In genomic region chr5:156707750-156708149, GRCh38 we compare ENCODE assay signal across 30 cellular contexts.
"Had no signal": no experiment of that assay in that cellular context is flagged by ENCODE, and none has a peak within 500 bp of the region (broad histone marks: within the 10 kb centered on the region; RNA-seq: fewer than 3 reads in every experiment).

No MANE protein-coding gene starts in this region.

- DNase-seq: naive B cell; naive thymus-derived CD8-positive, alpha-beta T cell; nephron progenitor cell; nucleus accumbens; pancreas; right lobe of liver; sigmoid colon; small intestine; spleen; stimulated activated CD4-positive, alpha-beta T cell treated with anti-CD3 and anti-CD28 coated beads, Interleukin-12 subunit alpha, Interleukin-12 subunit beta, amount 100 ng/mL, for 4 hours; stimulated activated CD4-positive, alpha-beta T cell treated with anti-CD3 and anti-CD28 coated beads, Interleukin-1b, Interleukin-23, amount 100 ng/mL, for 48 hours; stimulated activated CD4-positive, alpha-beta T cell treated with anti-CD3 and anti-CD28 coated beads, Interleukin-4, amount 100 ng/mL, for 1 hour; stimulated activated CD4-positive, alpha-beta T cell treated with anti-CD3 and anti-CD28 coated beads, Interleukin-4, amount 100 ng/mL, for 4 hours; stimulated activated CD8-positive, alpha-beta memory T cell treated with anti-CD3 and anti-CD28 coated beads, Interleukin-4, amount 100 ng/mL, for 48 hours; stimulated activated naive CD4-positive, alpha-beta T cell; stimulated activated naive CD8-positive, alpha-beta T cell treated with anti-CD3 and anti-CD28 coated beads, Interleukin-15, amount 100 ng/mL, for 72 hours; stimulated activated naive CD8-positive, alpha-beta T cell treated with anti-CD3 and anti-CD28 coated beads, Interleukin-15, Interleukin-2, amounts not matched to agents 100 U/mL and 50 U/mL, for 24 hours; substantia nigra; testis; tibial artery; transverse colon; upper lobe of right lung had no signal

- H3K27me3 Mint-ChIP-seq: type B pancreatic cell had no signal

- H3K4me1 Mint-ChIP-seq: naive B cell; neural crest cell; stimulated activated memory B cell treated with anti-CD40 and anti-IgM and Interleukin-4, amounts not matched to agents 10 μg/mL and 1 μg/mL and 100 μg/mL, for 72 hours; stimulated activated naive CD8-positive, alpha-beta T cell treated with anti-CD3 and anti-CD28 coated beads, Interleukin-15, amount 100 ng/mL, for 72 hours had no signal

- H3K4me1 ChIP-seq: pancreas, prostate gland, right lobe of liver, sigmoid colon, spleen, suprapubic skin, testis, tibial artery, transverse colon, upper lobe of right lung, vagina had no signal

- H3K9me3 ChIP-seq: neutrophil, pancreas, prostate gland, right lobe of liver, sigmoid colon, spleen, suprapubic skin, testis, tibial artery, transverse colon, upper lobe of right lung, vagina had no signal

- H3K36me3 Mint-ChIP-seq: naive B cell; naive thymus-derived CD8-positive, alpha-beta T cell; stimulated activated memory B cell treated with anti-CD40 and anti-IgM and Interleukin-4, amounts not matched to agents 10 μg/mL and 1 μg/mL and 100 μg/mL, for 72 hours; type B pancreatic cell had no signal

- H3K27ac ChIP-seq: neutrophil, pancreas, prostate gland, right lobe of liver, sigmoid colon, spleen, suprapubic skin, testis, tibial artery, transverse colon, upper lobe of right lung, vagina had no signal

- H3K36me3 ChIP-seq: neutrophil, pancreas, prostate gland, right lobe of liver, sigmoid colon, spleen, suprapubic skin, tibial artery, transverse colon, upper lobe of right lung, vagina had no signal

- H3K4me3 ChIP-seq: pancreas, prostate gland, right lobe of liver, sigmoid colon, spleen, suprapubic skin, testis, tibial artery, transverse colon, upper lobe of right lung, vagina had no signal

- H3K27ac Mint-ChIP-seq: naive B cell; naive thymus-derived CD8-positive, alpha-beta T cell; natural killer cell treated with Interleukin-12 subunit alpha and Interleukin-12 subunit beta and Interleukin-15 and Interleukin-18, amount 100 ng/mL, for 72 hours; nephron progenitor cell; stimulated activated memory B cell treated with anti-CD40 and anti-IgM and Interleukin-4, amounts not matched to agents 10 μg/mL and 1 μg/mL and 100 μg/mL, for 72 hours; stimulated activated naive CD8-positive, alpha-beta T cell treated with anti-CD3 and anti-CD28 coated beads, Interleukin-15, amount 100 ng/mL, for 72 hours; type B pancreatic cell had no signal

- H3K9me3 Mint-ChIP-seq: naive B cell; naive thymus-derived CD8-positive, alpha-beta T cell; natural killer cell treated with Interleukin-12 subunit alpha and Interleukin-12 subunit beta and Interleukin-15 and Interleukin-18, amount 100 ng/mL, for 72 hours; nephron progenitor cell; neural crest cell; stimulated activated memory B cell treated with anti-CD40 and anti-IgM and Interleukin-4, amounts not matched to agents 10 μg/mL and 1 μg/mL and 100 μg/mL, for 72 hours; type B pancreatic cell had no signal

- ATAC-seq: naive thymus-derived CD8-positive, alpha-beta T cell; natural killer cell treated with Interleukin-12 subunit alpha and Interleukin-12 subunit beta and Interleukin-15 and Interleukin-18, amount 100 ng/mL, for 72 hours; pancreas; right lobe of liver; stimulated activated memory B cell treated with anti-CD40 and anti-IgM and Interleukin-4, amounts not matched to agents 10 μg/mL and 1 μg/mL and 100 μg/mL, for 72 hours; stimulated activated naive CD8-positive, alpha-beta T cell treated with anti-CD3 and anti-CD28 coated beads, Interleukin-15, amount 100 ng/mL, for 72 hours; stimulated activated naive CD8-positive, alpha-beta T cell treated with anti-CD3 and anti-CD28 coated beads, Interleukin-15, Interleukin-2, amounts not matched to agents 100 U/mL and 50 U/mL, for 24 hours; upper lobe of right lung had no signal

- H3K4me3 Mint-ChIP-seq: naive B cell; naive thymus-derived CD8-positive, alpha-beta T cell; natural killer cell treated with Interleukin-12 subunit alpha and Interleukin-12 subunit beta and Interleukin-15 and Interleukin-18, amount 100 ng/mL, for 72 hours; nephron progenitor cell; neural crest cell; stimulated activated memory B cell treated with anti-CD40 and anti-IgM and Interleukin-4, amounts not matched to agents 10 μg/mL and 1 μg/mL and 100 μg/mL, for 72 hours; stimulated activated naive CD8-positive, alpha-beta T cell treated with anti-CD3 and anti-CD28 coated beads, Interleukin-15, amount 100 ng/mL, for 72 hours; type B pancreatic cell had no signal

- H3K27me3 ChIP-seq: neutrophil, pancreas, right lobe of liver, sigmoid colon, spleen, suprapubic skin, testis, tibial artery, transverse colon, upper lobe of right lung, vagina had no signal
